1 cellular context compared by ENCODE assay signal in the genomic region with DNA sequence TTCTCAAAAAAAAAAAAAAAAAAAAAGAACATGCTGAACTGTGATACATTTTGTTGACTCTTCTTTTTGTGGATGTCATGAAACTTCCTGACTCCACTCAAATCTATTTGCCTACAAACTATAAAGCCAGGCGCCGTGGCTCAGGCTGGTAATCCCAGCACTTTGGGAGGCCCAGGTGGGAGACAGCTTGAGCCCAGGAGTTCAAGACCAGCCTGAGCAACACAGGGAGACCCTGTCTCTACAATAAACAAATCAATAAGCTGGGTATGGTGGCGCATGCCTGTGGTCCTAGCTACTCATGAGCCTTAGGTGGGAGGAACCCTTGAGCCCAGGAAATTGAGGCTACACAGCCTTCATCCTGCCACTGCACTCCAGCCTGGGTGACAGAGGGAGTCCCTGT.
A peak's percentile ranks its signal among the peaks of the same experiment; 100 is the strongest.
TF ChIP-seq lines count a peak whose summit lies in the region.

No MANE protein-coding gene starts in this region.

TF ChIP-seq in HepG2, 621 proteins besides CTCF, POLR2A, EP300 and RAD21 (continued from another document and continues in another):
- TF ChIP-seq, protein P1, sequence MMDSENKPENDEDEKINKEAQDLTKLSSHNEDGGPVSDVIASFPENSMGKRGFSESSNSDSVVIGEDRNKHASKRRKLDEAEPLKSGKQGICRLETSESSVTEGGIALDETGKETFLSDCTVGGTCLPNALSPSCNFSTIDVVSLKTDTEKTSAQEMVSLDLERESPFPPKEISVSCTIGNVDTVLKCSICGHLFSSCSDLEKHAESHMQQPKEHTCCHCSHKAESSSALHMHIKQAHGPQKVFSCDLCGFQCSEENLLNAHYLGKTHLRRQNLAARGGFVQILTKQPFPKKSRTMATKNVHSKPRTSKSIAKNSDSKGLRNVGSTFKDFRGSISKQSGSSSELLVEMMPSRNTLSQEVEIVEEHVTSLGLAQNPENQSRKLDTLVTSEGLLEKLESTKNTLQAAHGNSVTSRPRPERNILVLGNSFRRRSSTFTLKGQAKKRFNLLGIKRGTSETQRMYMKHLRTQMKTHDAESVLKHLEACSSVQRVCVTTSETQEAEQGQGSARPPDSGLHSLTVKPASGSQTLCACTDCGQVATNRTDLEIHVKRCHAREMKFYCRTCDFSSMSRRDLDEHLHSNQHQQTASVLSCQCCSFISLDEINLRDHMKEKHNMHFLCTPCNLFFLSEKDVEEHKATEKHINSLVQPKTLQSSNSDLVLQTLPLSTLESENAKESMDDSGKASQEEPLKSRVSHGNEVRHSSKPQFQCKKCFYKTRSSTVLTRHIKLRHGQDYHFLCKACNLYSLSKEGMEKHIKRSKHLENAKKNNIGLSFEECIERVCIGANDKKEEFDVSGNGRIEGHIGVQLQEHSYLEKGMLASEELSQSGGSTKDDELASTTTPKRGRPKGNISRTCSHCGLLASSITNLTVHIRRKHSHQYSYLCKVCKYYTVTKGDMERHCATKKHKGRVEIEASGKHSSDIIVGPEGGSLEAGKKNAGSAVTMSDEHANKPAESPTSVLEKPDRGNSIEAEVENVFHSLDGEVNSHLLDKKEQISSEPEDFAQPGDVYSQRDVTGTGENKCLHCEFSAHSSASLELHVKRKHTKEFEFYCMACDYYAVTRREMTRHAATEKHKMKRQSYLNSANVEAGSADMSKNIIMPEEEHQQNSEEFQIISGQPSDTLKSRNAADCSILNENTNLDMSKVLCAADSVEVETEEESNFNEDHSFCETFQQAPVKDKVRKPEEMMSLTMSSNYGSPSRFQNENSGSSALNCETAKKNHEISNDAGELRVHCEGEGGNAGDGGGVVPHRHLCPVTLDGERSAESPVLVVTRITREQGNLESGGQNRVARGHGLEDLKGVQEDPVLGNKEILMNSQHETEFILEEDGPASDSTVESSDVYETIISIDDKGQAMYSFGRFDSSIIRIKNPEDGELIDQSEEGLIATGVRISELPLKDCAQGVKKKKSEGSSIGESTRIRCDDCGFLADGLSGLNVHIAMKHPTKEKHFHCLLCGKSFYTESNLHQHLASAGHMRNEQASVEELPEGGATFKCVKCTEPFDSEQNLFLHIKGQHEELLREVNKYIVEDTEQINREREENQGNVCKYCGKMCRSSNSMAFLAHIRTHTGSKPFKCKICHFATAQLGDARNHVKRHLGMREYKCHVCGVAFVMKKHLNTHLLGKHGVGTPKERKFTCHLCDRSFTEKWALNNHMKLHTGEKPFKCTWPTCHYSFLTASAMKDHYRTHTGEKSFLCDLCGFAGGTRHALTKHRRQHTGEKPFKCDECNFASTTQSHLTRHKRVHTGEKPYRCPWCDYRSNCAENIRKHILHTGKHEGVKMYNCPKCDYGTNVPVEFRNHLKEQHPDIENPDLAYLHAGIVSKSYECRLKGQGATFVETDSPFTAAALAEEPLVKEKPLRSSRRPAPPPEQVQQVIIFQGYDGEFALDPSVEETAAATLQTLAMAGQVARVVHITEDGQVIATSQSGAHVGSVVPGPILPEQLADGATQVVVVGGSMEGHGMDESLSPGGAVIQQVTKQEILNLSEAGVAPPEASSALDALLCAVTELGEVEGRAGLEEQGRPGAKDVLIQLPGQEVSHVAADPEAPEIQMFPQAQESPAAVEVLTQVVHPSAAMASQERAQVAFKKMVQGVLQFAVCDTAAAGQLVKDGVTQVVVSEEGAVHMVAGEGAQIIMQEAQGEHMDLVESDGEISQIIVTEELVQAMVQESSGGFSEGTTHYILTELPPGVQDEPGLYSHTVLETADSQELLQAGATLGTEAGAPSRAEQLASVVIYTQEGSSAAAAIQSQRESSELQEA (CRISPR knock-in tag; IDR thresholded peaks at IDR 0.05; ENCODE audit: not compliant biosample characterization), result no peak
- TF ChIP-seq ZNF772 (CRISPR knock-in tag; IDR thresholded peaks at IDR 0.05) (0 out of 2 replicates have a peak, but pooled peaks have one; percentile 30), ZNF589 (CRISPR knock-in tag; conservative IDR thresholded peaks at IDR 0.05) (no peak), TCF7 (IDR thresholded peaks at IDR 0.05; ENCODE audit: low read depth) (peak; percentile 24; the same call in 1 of the 2 replicates), ZNF34 (CRISPR knock-in tag; IDR thresholded peaks at IDR 0.05; ENCODE audit: borderline replicate concordance) (no peak), HNF4A (CRISPR knock-in tag; IDR thresholded peaks at IDR 0.05) (no peak), SRF (IDR thresholded peaks at IDR 0.05; ENCODE audit: low read depth, low read length) (no peak), NR2F2 (IDR thresholded peaks at IDR 0.05; ENCODE audit: borderline replicate concordance, low read depth) (no peak), SNAPC2 (CRISPR knock-in tag; IDR thresholded peaks at IDR 0.05) (no peak), ZFP36L1 (CRISPR knock-in tag; IDR thresholded peaks at IDR 0.05) (no peak), STAT5B (CRISPR knock-in tag; IDR thresholded peaks at IDR 0.05) (peak; percentile 32; the same call in 1 of the 2 replicates), ZNF746 (CRISPR knock-in tag; IDR thresholded peaks at IDR 0.05) (no peak)
- TF ChIP-seq, protein P2, sequence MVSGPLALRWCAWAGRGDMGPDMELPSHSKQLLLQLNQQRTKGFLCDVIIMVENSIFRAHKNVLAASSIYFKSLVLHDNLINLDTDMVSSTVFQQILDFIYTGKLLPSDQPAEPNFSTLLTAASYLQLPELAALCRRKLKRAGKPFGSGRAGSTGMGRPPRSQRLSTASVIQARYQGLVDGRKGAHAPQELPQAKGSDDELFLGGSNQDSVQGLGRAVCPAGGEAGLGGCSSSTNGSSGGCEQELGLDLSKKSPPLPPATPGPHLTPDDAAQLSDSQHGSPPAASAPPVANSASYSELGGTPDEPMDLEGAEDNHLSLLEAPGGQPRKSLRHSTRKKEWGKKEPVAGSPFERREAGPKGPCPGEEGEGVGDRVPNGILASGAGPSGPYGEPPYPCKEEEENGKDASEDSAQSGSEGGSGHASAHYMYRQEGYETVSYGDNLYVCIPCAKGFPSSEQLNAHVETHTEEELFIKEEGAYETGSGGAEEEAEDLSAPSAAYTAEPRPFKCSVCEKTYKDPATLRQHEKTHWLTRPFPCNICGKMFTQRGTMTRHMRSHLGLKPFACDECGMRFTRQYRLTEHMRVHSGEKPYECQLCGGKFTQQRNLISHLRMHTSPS (CRISPR knock-in tag; IDR thresholded peaks at IDR 0.05; ENCODE audit: low read depth), result 0 out of 2 replicates have a peak, but pooled peaks have one; percentile 26
- TF ChIP-seq, protein P3, sequence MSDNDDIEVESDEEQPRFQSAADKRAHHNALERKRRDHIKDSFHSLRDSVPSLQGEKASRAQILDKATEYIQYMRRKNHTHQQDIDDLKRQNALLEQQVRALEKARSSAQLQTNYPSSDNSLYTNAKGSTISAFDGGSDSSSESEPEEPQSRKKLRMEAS (IDR thresholded peaks at IDR 0.05), result peak; percentile 32; the same call in 1 of the 2 replicates
- TF ChIP-seq, protein P4, sequence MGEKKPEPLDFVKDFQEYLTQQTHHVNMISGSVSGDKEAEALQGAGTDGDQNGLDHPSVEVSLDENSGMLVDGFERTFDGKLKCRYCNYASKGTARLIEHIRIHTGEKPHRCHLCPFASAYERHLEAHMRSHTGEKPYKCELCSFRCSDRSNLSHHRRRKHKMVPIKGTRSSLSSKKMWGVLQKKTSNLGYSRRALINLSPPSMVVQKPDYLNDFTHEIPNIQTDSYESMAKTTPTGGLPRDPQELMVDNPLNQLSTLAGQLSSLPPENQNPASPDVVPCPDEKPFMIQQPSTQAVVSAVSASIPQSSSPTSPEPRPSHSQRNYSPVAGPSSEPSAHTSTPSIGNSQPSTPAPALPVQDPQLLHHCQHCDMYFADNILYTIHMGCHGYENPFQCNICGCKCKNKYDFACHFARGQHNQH (CRISPR knock-in tag; IDR thresholded peaks at IDR 0.05), result no peak
- TF ChIP-seq, protein P5, sequence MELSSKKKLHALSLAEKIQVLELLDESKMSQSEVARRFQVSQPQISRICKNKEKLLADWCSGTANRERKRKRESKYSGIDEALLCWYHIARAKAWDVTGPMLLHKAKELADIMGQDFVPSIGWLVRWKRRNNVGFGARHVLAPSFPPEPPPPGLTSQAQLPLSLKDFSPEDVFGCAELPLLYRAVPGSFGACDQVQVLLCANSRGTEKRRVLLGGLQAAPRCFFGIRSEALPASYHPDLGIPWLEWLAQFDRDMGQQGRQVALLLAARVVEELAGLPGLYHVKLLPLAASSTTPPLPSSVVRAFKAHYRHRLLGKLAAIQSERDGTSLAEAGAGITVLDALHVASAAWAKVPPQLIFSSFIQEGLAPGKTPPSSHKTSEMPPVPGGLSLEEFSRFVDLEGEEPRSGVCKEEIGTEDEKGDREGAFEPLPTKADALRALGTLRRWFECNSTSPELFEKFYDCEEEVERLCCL (CRISPR knock-in tag; IDR thresholded peaks at IDR 0.05; ENCODE audit: borderline replicate concordance), result no peak
- TF ChIP-seq, protein P6, sequence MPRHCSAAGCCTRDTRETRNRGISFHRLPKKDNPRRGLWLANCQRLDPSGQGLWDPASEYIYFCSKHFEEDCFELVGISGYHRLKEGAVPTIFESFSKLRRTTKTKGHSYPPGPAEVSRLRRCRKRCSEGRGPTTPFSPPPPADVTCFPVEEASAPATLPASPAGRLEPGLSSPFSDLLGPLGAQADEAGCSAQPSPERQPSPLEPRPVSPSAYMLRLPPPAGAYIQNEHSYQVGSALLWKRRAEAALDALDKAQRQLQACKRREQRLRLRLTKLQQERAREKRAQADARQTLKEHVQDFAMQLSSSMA (CRISPR knock-in tag; IDR thresholded peaks at IDR 0.05), result no peak
- TF ChIP-seq, protein P7, sequence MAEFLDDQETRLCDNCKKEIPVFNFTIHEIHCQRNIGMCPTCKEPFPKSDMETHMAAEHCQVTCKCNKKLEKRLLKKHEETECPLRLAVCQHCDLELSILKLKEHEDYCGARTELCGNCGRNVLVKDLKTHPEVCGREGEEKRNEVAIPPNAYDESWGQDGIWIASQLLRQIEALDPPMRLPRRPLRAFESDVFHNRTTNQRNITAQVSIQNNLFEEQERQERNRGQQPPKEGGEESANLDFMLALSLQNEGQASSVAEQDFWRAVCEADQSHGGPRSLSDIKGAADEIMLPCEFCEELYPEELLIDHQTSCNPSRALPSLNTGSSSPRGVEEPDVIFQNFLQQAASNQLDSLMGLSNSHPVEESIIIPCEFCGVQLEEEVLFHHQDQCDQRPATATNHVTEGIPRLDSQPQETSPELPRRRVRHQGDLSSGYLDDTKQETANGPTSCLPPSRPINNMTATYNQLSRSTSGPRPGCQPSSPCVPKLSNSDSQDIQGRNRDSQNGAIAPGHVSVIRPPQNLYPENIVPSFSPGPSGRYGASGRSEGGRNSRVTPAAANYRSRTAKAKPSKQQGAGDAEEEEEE (CRISPR knock-in tag; IDR thresholded peaks at IDR 0.05; ENCODE audit: borderline replicate concordance), result no peak
- TF ChIP-seq, protein P8, sequence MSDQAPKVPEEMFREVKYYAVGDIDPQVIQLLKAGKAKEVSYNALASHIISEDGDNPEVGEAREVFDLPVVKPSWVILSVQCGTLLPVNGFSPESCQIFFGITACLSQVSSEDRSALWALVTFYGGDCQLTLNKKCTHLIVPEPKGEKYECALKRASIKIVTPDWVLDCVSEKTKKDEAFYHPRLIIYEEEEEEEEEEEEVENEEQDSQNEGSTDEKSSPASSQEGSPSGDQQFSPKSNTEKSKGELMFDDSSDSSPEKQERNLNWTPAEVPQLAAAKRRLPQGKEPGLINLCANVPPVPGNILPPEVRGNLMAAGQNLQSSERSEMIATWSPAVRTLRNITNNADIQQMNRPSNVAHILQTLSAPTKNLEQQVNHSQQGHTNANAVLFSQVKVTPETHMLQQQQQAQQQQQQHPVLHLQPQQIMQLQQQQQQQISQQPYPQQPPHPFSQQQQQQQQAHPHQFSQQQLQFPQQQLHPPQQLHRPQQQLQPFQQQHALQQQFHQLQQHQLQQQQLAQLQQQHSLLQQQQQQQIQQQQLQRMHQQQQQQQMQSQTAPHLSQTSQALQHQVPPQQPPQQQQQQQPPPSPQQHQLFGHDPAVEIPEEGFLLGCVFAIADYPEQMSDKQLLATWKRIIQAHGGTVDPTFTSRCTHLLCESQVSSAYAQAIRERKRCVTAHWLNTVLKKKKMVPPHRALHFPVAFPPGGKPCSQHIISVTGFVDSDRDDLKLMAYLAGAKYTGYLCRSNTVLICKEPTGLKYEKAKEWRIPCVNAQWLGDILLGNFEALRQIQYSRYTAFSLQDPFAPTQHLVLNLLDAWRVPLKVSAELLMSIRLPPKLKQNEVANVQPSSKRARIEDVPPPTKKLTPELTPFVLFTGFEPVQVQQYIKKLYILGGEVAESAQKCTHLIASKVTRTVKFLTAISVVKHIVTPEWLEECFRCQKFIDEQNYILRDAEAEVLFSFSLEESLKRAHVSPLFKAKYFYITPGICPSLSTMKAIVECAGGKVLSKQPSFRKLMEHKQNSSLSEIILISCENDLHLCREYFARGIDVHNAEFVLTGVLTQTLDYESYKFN (CRISPR knock-in tag; conservative IDR thresholded peaks at IDR 0.05), result peak; percentile 47; the same call in 1 of the 2 replicates
- TF ChIP-seq, protein P9, sequence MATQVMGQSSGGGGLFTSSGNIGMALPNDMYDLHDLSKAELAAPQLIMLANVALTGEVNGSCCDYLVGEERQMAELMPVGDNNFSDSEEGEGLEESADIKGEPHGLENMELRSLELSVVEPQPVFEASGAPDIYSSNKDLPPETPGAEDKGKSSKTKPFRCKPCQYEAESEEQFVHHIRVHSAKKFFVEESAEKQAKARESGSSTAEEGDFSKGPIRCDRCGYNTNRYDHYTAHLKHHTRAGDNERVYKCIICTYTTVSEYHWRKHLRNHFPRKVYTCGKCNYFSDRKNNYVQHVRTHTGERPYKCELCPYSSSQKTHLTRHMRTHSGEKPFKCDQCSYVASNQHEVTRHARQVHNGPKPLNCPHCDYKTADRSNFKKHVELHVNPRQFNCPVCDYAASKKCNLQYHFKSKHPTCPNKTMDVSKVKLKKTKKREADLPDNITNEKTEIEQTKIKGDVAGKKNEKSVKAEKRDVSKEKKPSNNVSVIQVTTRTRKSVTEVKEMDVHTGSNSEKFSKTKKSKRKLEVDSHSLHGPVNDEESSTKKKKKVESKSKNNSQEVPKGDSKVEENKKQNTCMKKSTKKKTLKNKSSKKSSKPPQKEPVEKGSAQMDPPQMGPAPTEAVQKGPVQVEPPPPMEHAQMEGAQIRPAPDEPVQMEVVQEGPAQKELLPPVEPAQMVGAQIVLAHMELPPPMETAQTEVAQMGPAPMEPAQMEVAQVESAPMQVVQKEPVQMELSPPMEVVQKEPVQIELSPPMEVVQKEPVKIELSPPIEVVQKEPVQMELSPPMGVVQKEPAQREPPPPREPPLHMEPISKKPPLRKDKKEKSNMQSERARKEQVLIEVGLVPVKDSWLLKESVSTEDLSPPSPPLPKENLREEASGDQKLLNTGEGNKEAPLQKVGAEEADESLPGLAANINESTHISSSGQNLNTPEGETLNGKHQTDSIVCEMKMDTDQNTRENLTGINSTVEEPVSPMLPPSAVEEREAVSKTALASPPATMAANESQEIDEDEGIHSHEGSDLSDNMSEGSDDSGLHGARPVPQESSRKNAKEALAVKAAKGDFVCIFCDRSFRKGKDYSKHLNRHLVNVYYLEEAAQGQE (IDR thresholded peaks at IDR 0.05; ENCODE audit: borderline replicate concordance in 1 of 2, low read depth in 1 of 2, low read length in 2 of 2), result no peak
